In genomic region chr6:158644227-158645063, GRCh38 we compare ENCODE assay signal across 8 cellular contexts. TPM values are rescaled to one million over a fixed set of nuclear protein-coding genes. Genes with fewer than 3 reads are reported as not detected.
DNase-seq lines count a peak whose midpoint lies in the region; ATAC-seq, FAIRE-seq and TF ChIP-seq lines count a peak whose summit lies in the region.

Gene DYNLT1 (minus strand): TSS chr6:158644743. CDS start chr6:158644708, 35 bp downstream.

- peak; percentile 48 for ATAC-seq in GM21360 (IDR thresholded peaks at IDR 0.05; ENCODE audit: unreplicated experiment)

- FAIRE-seq in HTR-8/SVneo (lab: Jason Lieb, UNC) = peak; percentile 83

- no peaks in the 10 kb centered on the region for H4K20me1 ChIP-seq in OCI-LY1 (ENCODE audit: insufficient read depth, low read length)

- H3K27me3 ChIP-seq in OCI-LY1 (ENCODE audit: insufficient read depth, low read length) = no peaks in the 10 kb centered on the region

- in situ Hi-C loops in Caki2 (cut with HindIII; ENCODE audit: low pct_unique_long_range_greater_than_20kb, low sequenced_read_pairs) = no loop called here

- H3K9me3 ChIP-seq in OCI-LY1 (ENCODE audit: low read length) = no peaks in the 10 kb centered on the region

- peak within 1 kb of the TSS; percentile 96 for H3K4me3 ChIP-seq in OCI-LY1 (ENCODE audit: low read depth, low read length, poor library complexity, severe bottlenecking)

- no peaks in the 10 kb centered on the region for H3F3A ChIP-seq in OCI-LY1 (ENCODE audit: insufficient read depth, low read length)

- H3K27ac ChIP-seq in OCI-LY1 (ENCODE audit: low read depth, low read length, poor library complexity, severe bottlenecking) = no peak within 1 kb of the TSS

- H3K9me2 ChIP-seq in OCI-LY1 (ENCODE audit: low read depth, low read length) = no peaks in the 10 kb centered on the region

- 0 out of 2 replicates have a peak, but pooled peaks cover 4% of the 10 kb centered on the region for H3K36me3 ChIP-seq in OCI-LY1 (ENCODE audit: insufficient read depth, low read length)

- no peak for TF ChIP-seq CTCF in OCI-LY1 (IDR thresholded peaks at IDR 0.05; ENCODE audit: low read length)

- H3K4me2 ChIP-seq in OCI-LY1 (ENCODE audit: low read length) = peak within 1 kb of the TSS; percentile 97

- H3K4me1 ChIP-seq in OCI-LY1 (ENCODE audit: insufficient read depth, low read length, severe bottlenecking) = peaks cover 24% of the 10 kb centered on the region

- peak within 1 kb of the TSS; percentile 92 for H3K9ac ChIP-seq in OCI-LY1 (ENCODE audit: low read length)

- H3K79me2 ChIP-seq in OCI-LY1 (ENCODE audit: insufficient read depth, low read length) = peaks cover 10% of the 10 kb centered on the region; the same call in 1 of the 2 replicates

- H2AFZ ChIP-seq in OCI-LY1 (ENCODE audit: low read length) = peak within 1 kb of the TSS; percentile 84

- peak; percentile 97 for DNase-seq in Caki2 (ENCODE audit: low read depth)
- peak; percentile 89 for DNase-seq in HTR-8/SVneo (ENCODE audit: insufficient read length, low spot score)
- DNase-seq in activated T-cell treated with anti-CD3 and anti-CD28 coated beads for 24 hours (ENCODE audit: low read depth) = peak; percentile 90
- DNase-seq in epidermal melanocyte (ENCODE audit: insufficient read length, low spot score) = peak; percentile 92
- peak; percentile 63 for DNase-seq in middle frontal gyrus (ENCODE audit: extremely low spot score, low spot score)
- DNase-seq in stimulated activated CD8-positive, alpha-beta memory T cell treated with anti-CD3 and anti-CD28 coated beads, Interleukin-2, amount 100 ng/mL, for 48 hours (ENCODE audit: low read depth in 2 of 2) = peak; percentile 89 to 93

RNA-seq across cellular contexts. Expression of gene DYNLT1, which starts in this region (rescaled TPM):
- total RNA-seq in Caki2 (2014; rRNA removed; shearing (Covaris generic); ENCODE audit: low replicate concordance) = 147 and 174 TPM in 2 replicates
